In the genomic region with DNA sequence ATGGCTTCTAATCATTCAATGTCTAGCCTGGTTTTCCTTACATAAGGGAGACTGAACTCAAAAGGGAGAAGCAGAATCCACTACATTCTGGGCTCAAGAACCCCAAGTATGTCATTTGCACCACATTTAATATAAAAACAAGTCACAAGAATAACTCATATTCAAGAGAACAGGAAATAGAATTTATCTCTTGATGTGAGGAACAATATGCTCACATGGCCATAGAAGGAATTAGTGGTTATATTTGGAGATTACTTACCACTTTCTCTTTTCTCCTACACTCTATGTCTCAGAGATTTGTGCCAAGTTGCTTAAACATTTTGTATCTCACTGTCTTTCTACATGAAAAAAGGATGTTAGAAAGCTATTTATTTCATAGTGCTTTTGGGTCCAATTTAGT, we compare ENCODE assay signal across 31 cellular contexts.
"Had no signal": no experiment of that assay in that cellular context is flagged by ENCODE, and none has a peak within 500 bp of the region (broad histone marks: within the 10 kb centered on the region; RNA-seq: fewer than 3 reads in every experiment).

No MANE protein-coding gene starts in this region.

- H3K9me3 Mint-ChIP-seq: activated CD4-positive, alpha-beta T cell treated with anti-CD3 and anti-CD28 coated beads, Interleukin-2, amount 10 ng/mL, durations not matched to agents 24 days and 14 days; activated T-cell treated with anti-CD3 and anti-CD28 coated beads, Interleukin-2, amount 50 U/mL, for 24 hours had no signal

- H3K9me3 ChIP-seq: ascending aorta had no signal

- H3K27ac ChIP-seq: ascending aorta, brain microvascular endothelial cell, cardiac muscle cell had no signal

- DNase-seq: activated B cell treated with CpG ODN at 0.5 μM for 24 hours; activated CD4-positive, alpha-beta T cell treated with anti-CD3 and anti-CD28 coated beads for 1 hour; activated CD4-positive, alpha-beta T cell treated with anti-CD3 and anti-CD28 coated beads, Interleukin-2, amount 10 ng/mL, durations not matched to agents 24 days and 14 days; activated CD4-positive, alpha-beta T cell treated with anti-CD3 and anti-CD28 coated beads, Interleukin-2, amount 50 U/mL, for 48 hours; activated CD8-positive, alpha-beta memory T cell treated with anti-CD3 and anti-CD28 coated beads, Interleukin-2, amount 10 ng/mL, durations not matched to agents 7 days and 5 days; activated effector memory CD4-positive, alpha-beta T cell treated with anti-CD3 and anti-CD28 coated beads, Interleukin-2, amount 50 U/mL, for 16 hours; activated naive CD4-positive, alpha-beta T cell treated with Interleukin-2 at 50 U/mL for 16 hours; activated naive CD8-positive, alpha-beta T cell treated with anti-CD3 and anti-CD28 coated beads, Interleukin-2, amount 50 U/mL, for 24 hours; activated T-cell treated with anti-CD3 and anti-CD28 coated beads, Interleukin-2, amount 50 U/mL, for 24 hours; amniotic stem cell; brain microvascular endothelial cell; Karpas-422; MM.1S; NCI-H1105; NCI-H1436 treated with DMSO at 0.1 percent for 48 hours; NCI-H187 treated with DMSO at 0.1 percent for 48 hours; NCI-H2081 treated with DMSO at 0.1 percent for 48 hours; NCI-H446; NCI-H524 treated with DMSO at 0.1 percent for 48 hours; NCI-H774; PC-3; SHP77 treated with DMSO at 0.1 percent for 48 hours; T-helper 17 cell; T-helper 9 cell had no signal

- H3K4me1 Mint-ChIP-seq: activated B cell treated with CpG ODN at 0.5 μM for 24 hours; activated CD4-positive, alpha-beta T cell treated with anti-CD3 and anti-CD28 coated beads, Interleukin-2, amount 10 ng/mL, durations not matched to agents 24 days and 14 days; activated CD8-positive, alpha-beta memory T cell treated with anti-CD3 and anti-CD28 coated beads, Interleukin-2, amount 10 ng/mL, durations not matched to agents 7 days and 5 days; activated naive CD8-positive, alpha-beta T cell treated with anti-CD3 and anti-CD28 coated beads, Interleukin-2, amount 50 U/mL, for 24 hours; T-helper 17 cell had no signal

- H3K27me3 Mint-ChIP-seq: activated B cell treated with CpG ODN at 0.5 μM for 24 hours; activated CD4-positive, alpha-beta T cell treated with anti-CD3 and anti-CD28 coated beads, Interleukin-2, amount 10 ng/mL, durations not matched to agents 24 days and 14 days; activated CD8-positive, alpha-beta memory T cell treated with anti-CD3 and anti-CD28 coated beads, Interleukin-2, amount 10 ng/mL, durations not matched to agents 7 days and 5 days; activated naive CD8-positive, alpha-beta T cell treated with anti-CD3 and anti-CD28 coated beads, Interleukin-2, amount 50 U/mL, for 24 hours; activated T-cell treated with anti-CD3 and anti-CD28 coated beads, Interleukin-2, amount 50 U/mL, for 24 hours; T-helper 17 cell had no signal

- H3K4me3 ChIP-seq: ascending aorta, cardiac muscle cell, K562 had no signal

- H3K36me3 Mint-ChIP-seq: activated CD8-positive, alpha-beta memory T cell treated with anti-CD3 and anti-CD28 coated beads, Interleukin-2, amount 10 ng/mL, durations not matched to agents 7 days and 5 days; activated naive CD4-positive, alpha-beta T cell treated with anti-CD3 and anti-CD28 coated beads, Interleukin-2, amount 50 U/mL, for 72 hours had no signal

- FAIRE-seq: K562, RCC 7860, TTC549 had no signal

- H3K4me3 Mint-ChIP-seq: activated B cell treated with CpG ODN at 0.5 μM for 24 hours; activated CD4-positive, alpha-beta T cell treated with anti-CD3 and anti-CD28 coated beads, Interleukin-2, amount 10 ng/mL, durations not matched to agents 24 days and 14 days; activated CD8-positive, alpha-beta memory T cell treated with anti-CD3 and anti-CD28 coated beads, Interleukin-2, amount 10 ng/mL, durations not matched to agents 7 days and 5 days; activated naive CD8-positive, alpha-beta T cell treated with anti-CD3 and anti-CD28 coated beads, Interleukin-2, amount 50 U/mL, for 24 hours; activated T-cell treated with anti-CD3 and anti-CD28 coated beads, Interleukin-2, amount 50 U/mL, for 24 hours; activated T-helper 1 cell treated with anti-CD3 and anti-CD28 coated beads, Interleukin-12 subunit alpha, Interleukin-12 subunit beta, Interleukin-2, Interleukin-4 antibody, amounts not matched to agents 30 ng/mL and 10 ng/mL and 1 ng/mL, durations not matched to agents 14 hours and 24 hours and 36 hours; T-helper 17 cell had no signal

- H3K27ac Mint-ChIP-seq: activated B cell treated with CpG ODN at 0.5 μM for 24 hours; activated CD4-positive, alpha-beta T cell treated with anti-CD3 and anti-CD28 coated beads, Interleukin-2, amount 10 ng/mL, durations not matched to agents 24 days and 14 days; activated CD8-positive, alpha-beta memory T cell treated with anti-CD3 and anti-CD28 coated beads, Interleukin-2, amount 10 ng/mL, durations not matched to agents 7 days and 5 days; activated naive CD4-positive, alpha-beta T cell treated with anti-CD3 and anti-CD28 coated beads, Interleukin-2, amount 50 U/mL, for 72 hours; activated naive CD8-positive, alpha-beta T cell treated with anti-CD3 and anti-CD28 coated beads, Interleukin-2, amount 50 U/mL, for 24 hours; activated T-cell treated with anti-CD3 and anti-CD28 coated beads, Interleukin-2, amount 50 U/mL, for 24 hours; activated T-helper 1 cell treated with anti-CD3 and anti-CD28 coated beads, Interleukin-12 subunit alpha, Interleukin-12 subunit beta, Interleukin-2, Interleukin-4 antibody, amounts not matched to agents 30 ng/mL and 10 ng/mL and 1 ng/mL, durations not matched to agents 14 hours and 24 hours and 36 hours; T-helper 17 cell had no signal

- H3K36me3 ChIP-seq: ascending aorta, brain microvascular endothelial cell, cardiac muscle cell had no signal

- H3K27me3 ChIP-seq: ascending aorta, brain microvascular endothelial cell, cardiac muscle cell had no signal

- H3K4me1 ChIP-seq: ascending aorta had no signal
